30 cellular contexts compared by ENCODE assay signal in genomic region chr15:61398310-61398709, GRCh38.
"Had no signal": no experiment of that assay in that cellular context is flagged by ENCODE, and none has a peak within 500 bp of the region (broad histone marks: within the 10 kb centered on the region; RNA-seq: fewer than 3 reads in every experiment).

No MANE protein-coding gene starts in this region.

- H3K9me3 ChIP-seq: pancreas, prostate gland, suprapubic skin, thoracic aorta, tibial artery, upper lobe of right lung, uterus had no signal

- FAIRE-seq: islet of Langerhans, kidney, pancreas had no signal

- H3K9me3 Mint-ChIP-seq: nephron, neural crest cell had no signal

- H3K36me3 Mint-ChIP-seq: immature natural killer cell; naive thymus-derived CD8-positive, alpha-beta T cell; stimulated activated effector memory CD8-positive, alpha-beta T cell treated with anti-CD3 and anti-CD28 coated beads, Interleukin-12 subunit alpha, Interleukin-12 subunit beta, amount 100 ng/mL, for 72 hours had no signal

- H3K36me3 ChIP-seq: left lung, pancreas, prostate gland, suprapubic skin, thoracic aorta, tibial artery, upper lobe of right lung, uterus had no signal

- H3K4me1 ChIP-seq: left lung, pancreas, prostate gland, upper lobe of right lung, uterus had no signal

- H3K4me1 Mint-ChIP-seq: immature natural killer cell; nephron; neural crest cell; stimulated activated effector memory CD8-positive, alpha-beta T cell treated with anti-CD3 and anti-CD28 coated beads, Interleukin-12 subunit alpha, Interleukin-12 subunit beta, amount 100 ng/mL, for 72 hours had no signal

- H3K27me3 ChIP-seq: left lung, pancreas, tibial artery, upper lobe of right lung, uterus had no signal

- H3K4me3 Mint-ChIP-seq: immature natural killer cell; naive thymus-derived CD8-positive, alpha-beta T cell; nephron; neural crest cell; stimulated activated effector memory CD8-positive, alpha-beta T cell treated with anti-CD3 and anti-CD28 coated beads, Interleukin-12 subunit alpha, Interleukin-12 subunit beta, amount 100 ng/mL, for 72 hours; stimulated activated naive CD8-positive, alpha-beta T cell treated with anti-CD3 and anti-CD28 coated beads, Interleukin-15, Interleukin-2, amounts not matched to agents 100 ng/mL and 50 ng/mL, for 24 hours had no signal

- H3K27ac ChIP-seq: left lung, pancreas, prostate gland, skin epidermis, suprapubic skin, thoracic aorta, tibial artery, upper lobe of right lung, uterus had no signal

- ATAC-seq: left colon; left lung; naive thymus-derived CD8-positive, alpha-beta T cell; pancreas; right cardiac atrium; sciatic nerve; stimulated activated effector memory CD8-positive, alpha-beta T cell treated with anti-CD3 and anti-CD28 coated beads, Interleukin-12 subunit alpha, Interleukin-12 subunit beta, amount 100 ng/mL, for 72 hours; upper lobe of right lung had no signal

- H3K27ac Mint-ChIP-seq: immature natural killer cell; naive thymus-derived CD8-positive, alpha-beta T cell; nephron; stimulated activated effector memory CD8-positive, alpha-beta T cell treated with anti-CD3 and anti-CD28 coated beads, Interleukin-12 subunit alpha, Interleukin-12 subunit beta, amount 100 ng/mL, for 72 hours; stimulated activated naive CD8-positive, alpha-beta T cell treated with anti-CD3 and anti-CD28 coated beads, Interleukin-15, Interleukin-2, amounts not matched to agents 100 ng/mL and 50 ng/mL, for 24 hours had no signal

- DNase-seq: hypothalamus; immature natural killer cell; kidney; left colon; left lung; mesenchymal stem cell; naive thymus-derived CD8-positive, alpha-beta T cell; nucleus accumbens; pancreas; posterior cingulate gyrus; retina; right cardiac atrium; stimulated activated CD4-positive, alpha-beta T cell treated with anti-CD3 and anti-CD28 coated beads, Interleukin-12 subunit alpha, Interleukin-12 subunit beta, amount 100 ng/mL, for 4 hours; stimulated activated CD4-positive, alpha-beta T cell treated with anti-CD3 and anti-CD28 coated beads, Interleukin-15, amount 100 ng/mL, for 24 hours; stimulated activated CD4-positive, alpha-beta T cell treated with anti-CD3 and anti-CD28 coated beads, Interleukin-4, amount 100 ng/mL, for 24 hours; stimulated activated naive CD4-positive, alpha-beta T cell; tibial artery; trophoblast cell; upper lobe of right lung; uterus had no signal

- H3K4me3 ChIP-seq: left lung, pancreas, prostate gland, skin epidermis, suprapubic skin, thoracic aorta, tibial artery, upper lobe of right lung, uterus had no signal
